ENCODE assay signal across 1 cellular context in genomic region chr22:37896181-37896592, GRCh38.
TF ChIP-seq lines count a peak whose summit lies in the region.

No MANE protein-coding gene starts in this region.

TF ChIP-seq in IMR-90, 13 proteins besides CTCF, POLR2A, EP300 and RAD21 (continued from another document):
- TF ChIP-seq USF2 (IDR thresholded peaks at IDR 0.05; ENCODE audit: low read depth, low read length) (no peak), MAFK (IDR thresholded peaks at IDR 0.05; ENCODE audit: low read depth, low read length) (no peak), MXI1 (IDR thresholded peaks at IDR 0.05; ENCODE audit: borderline replicate concordance, low read depth, low read length) (no peak), RFX5 (IDR thresholded peaks at IDR 0.05; ENCODE audit: low read depth, low read length) (no peak), BHLHE40 (IDR thresholded peaks at IDR 0.05; ENCODE audit: low read depth, low read length) (no peak), FOS (IDR thresholded peaks at IDR 0.05; ENCODE audit: low read depth, low read length) (no peak), SMC3 (IDR thresholded peaks at IDR 0.05; ENCODE audit: low read depth, low read length) (no peak), MAZ (IDR thresholded peaks at IDR 0.05; ENCODE audit: borderline replicate concordance, low read depth, low read length) (no peak), NFE2L2 (IDR thresholded peaks at IDR 0.05; ENCODE audit: low read depth, low read length) (no peak)
